ENCODE assay signal across 8 cellular contexts in the genomic region with DNA sequence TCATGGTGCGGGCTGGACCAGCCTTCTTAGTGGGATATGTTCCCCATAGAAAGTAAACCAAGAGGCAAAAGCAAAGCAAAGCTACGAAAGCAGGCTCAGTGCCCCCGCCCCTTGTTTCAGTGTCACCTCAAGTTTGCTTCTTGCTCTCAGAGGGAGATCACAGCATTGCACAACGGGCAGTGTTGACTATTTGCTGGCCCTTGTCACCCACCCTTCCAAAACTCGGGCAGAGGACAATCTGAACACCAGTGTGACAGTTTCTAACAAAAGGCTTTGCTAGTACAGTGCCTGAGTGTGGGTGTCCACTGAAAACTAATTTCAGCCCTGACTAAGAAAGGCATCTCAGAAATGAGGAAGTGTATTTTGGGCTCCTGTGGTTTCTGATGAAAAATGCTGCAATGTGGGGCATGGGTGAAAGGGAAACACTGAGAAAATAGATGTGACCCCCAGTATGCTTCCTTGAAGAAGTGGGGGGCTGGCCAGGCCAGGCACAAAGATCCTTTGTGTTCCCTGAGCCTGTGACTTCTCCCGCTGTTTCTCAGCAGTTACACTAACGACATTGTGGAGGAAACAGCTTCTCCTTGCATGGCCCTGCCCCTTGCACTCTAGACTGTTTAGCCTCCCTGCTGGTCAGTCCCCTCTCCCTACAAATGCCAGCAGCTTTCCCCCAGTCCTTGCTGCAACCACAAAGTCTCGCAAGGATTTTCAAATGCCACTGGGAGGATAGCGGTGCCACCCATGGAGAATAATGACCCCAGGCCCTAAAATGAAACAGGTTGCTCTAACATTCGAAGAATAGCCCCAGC. TPM values are rescaled to one million over a fixed set of nuclear protein-coding genes. Genes with fewer than 3 reads are reported as not detected.
A peak's percentile ranks its signal among the peaks of the same experiment; 100 is the strongest.
DNase-seq lines count a peak whose midpoint lies in the region; ATAC-seq and TF ChIP-seq lines count a peak whose summit lies in the region.

No MANE protein-coding gene starts in this region.

- DNase-seq in ELR (ENCODE audit: low read depth) = peak; percentile 72
- no peak for DNase-seq in WTC11 (ENCODE audit: low spot score)
- no peak for DNase-seq in Right ventricle myocardium superior
- no peak for DNase-seq in naive thymus-derived CD8-positive, alpha-beta T cell
- no peak for DNase-seq in activated naive CD4-positive, alpha-beta T cell (lab: John Stamatoyannopoulos, UW)

- no peaks in the 10 kb centered on the region for H3K27me3 ChIP-seq in rectal smooth muscle tissue (ENCODE audit: control insufficient read depth, insufficient read depth, low read length)

- H3K9me3 Mint-ChIP-seq in WTC11 = peaks cover 28% of the 10 kb centered on the region
- peaks cover 0 to 5% (median 0%) of the 10 kb centered on the region in 9 donors for H3K9me3 Mint-ChIP-seq in naive thymus-derived CD8-positive, alpha-beta T cell

- H3K27me3 Mint-ChIP-seq in WTC11 (ENCODE audit: low read depth) = 0 out of 2 replicates have a peak, but pooled peaks cover 6% of the 10 kb centered on the region
- peaks cover 0 to 2% (median 0%) of the 10 kb centered on the region in 5 donors for H3K27me3 Mint-ChIP-seq in naive thymus-derived CD8-positive, alpha-beta T cell

- peaks cover 5% of the 10 kb centered on the region for H3K36me3 Mint-ChIP-seq in WTC11
- peaks cover 0 to 13% (median 9%) of the 10 kb centered on the region in 3 donors for H3K36me3 Mint-ChIP-seq in naive thymus-derived CD8-positive, alpha-beta T cell

- peak overlapping the region; percentile 28 for H3K4me3 ChIP-seq in rectal smooth muscle tissue (ENCODE audit: low read length)

- H3K4me1 Mint-ChIP-seq in WTC11 = peaks cover 9% of the 10 kb centered on the region
- H3K4me1 Mint-ChIP-seq in naive thymus-derived CD8-positive, alpha-beta T cell = peaks cover 0 to 20% (median 0%) of the 10 kb centered on the region in 4 donors

- H3K27ac ChIP-seq in rectal smooth muscle tissue (ENCODE audit: low read depth, low read length) = peak overlapping the region; percentile 70

- POLR2A ChIA-PET in WTC11 (lab: Charles Lee) = no interaction called here
- POLR2A ChIA-PET in naive thymus-derived CD8-positive, alpha-beta T cell (lab: Charles Lee) = no interaction called here

- peaks cover 3% of the 10 kb centered on the region for H3K4me1 ChIP-seq in rectal smooth muscle tissue (ENCODE audit: control insufficient read depth, insufficient read depth, low read length)

- H3K27ac Mint-ChIP-seq in WTC11 = 0 out of 2 replicates have a peak overlapping the region, but pooled peaks have one; percentile 19
- peak overlapping the region in 1 of 10 donors; percentile 29 for H3K27ac Mint-ChIP-seq in naive thymus-derived CD8-positive, alpha-beta T cell

- TF ChIP-seq CTCF in WTC11 (IDR thresholded peaks at IDR 0.05) = no peak

- peak; percentile 85 for ATAC-seq in GM21367 (IDR thresholded peaks at IDR 0.05; ENCODE audit: unreplicated experiment)
- peak; percentile 70 for ATAC-seq in HG03565 (IDR thresholded peaks at IDR 0.05; ENCODE audit: unreplicated experiment)
- peak; percentile 56 for ATAC-seq in WTC11
- ATAC-seq in Right ventricle myocardium superior (ENCODE audit: poor library complexity) = peak; percentile 71
- ATAC-seq in naive thymus-derived CD8-positive, alpha-beta T cell = no peak

- H3K4me3 Mint-ChIP-seq in WTC11 = no peak overlapping the region
- H3K4me3 Mint-ChIP-seq in naive thymus-derived CD8-positive, alpha-beta T cell = no peak overlapping the region

- H3K36me3 ChIP-seq in rectal smooth muscle tissue (ENCODE audit: control insufficient read depth, insufficient read depth, low read length) = no peaks in the 10 kb centered on the region

- CTCF ChIA-PET in WTC11 (lab: Charles Lee) = interaction anchor here (1.0 to 1.7 kb wide), 5 partner anchors 8 to 58 kb away, joined by 3 to 8 read pairs (median 6); no protein-coding TSS in a partner anchor

- no peak overlapping the region for H3K9ac ChIP-seq in rectal smooth muscle tissue (ENCODE audit: low read length)

- intact Hi-C loops in Right ventricle myocardium superior (cut with DNase I) = no loop called here

TF ChIP-seq in WTC11, 78 proteins besides CTCF, POLR2A, EP300 and RAD21:
- TF ChIP-seq NR3C1 (CRISPR knock-in tag; conservative IDR thresholded peaks at IDR 0.05; ENCODE audit: low read depth) = no peak
- no peak for TF ChIP-seq AR (CRISPR knock-in tag; IDR thresholded peaks at IDR 0.05)
- no peak for TF ChIP-seq FOXJ3 (CRISPR knock-in tag; IDR thresholded peaks at IDR 0.05; ENCODE audit: borderline replicate concordance)
- no peak for TF ChIP-seq TEAD4 (CRISPR knock-in tag; IDR thresholded peaks at IDR 0.05)
- TF ChIP-seq ZNF416 (CRISPR knock-in tag; IDR thresholded peaks at IDR 0.05) = no peak
- TF ChIP-seq GABPB1 (CRISPR knock-in tag; IDR thresholded peaks at IDR 0.05) = peak; percentile 13; the same call in 1 of the 2 replicates
- no peak for TF ChIP-seq CDX4 (CRISPR knock-in tag; IDR thresholded peaks at IDR 0.05; ENCODE audit: borderline replicate concordance)

RNA-seq across cellular contexts. Expression of gene KCNE1, which starts 33.3 kb away (rescaled TPM):
- 0.16 to 0.37 TPM (median 0.37 TPM) in 3 replicates for total RNA-seq in WTC11 (2021)
- 4.3 TPM for total RNA-seq in Right ventricle myocardium superior
- under 1 TPM; 0.19 to 0.23 TPM for total RNA-seq in naive thymus-derived CD8-positive, alpha-beta T cell
- polyA plus RNA-seq in naive thymus-derived CD8-positive, alpha-beta T cell = not detected

Comparison
In these comparisons a context has a peak if more than half of its experiments do, and no peak if none do; other contexts are left out.
1. ATAC-seq: peak in GM21367 (single experiment), HG03565 (single experiment), WTC11 (single experiment) and Right ventricle myocardium superior (single experiment); none in naive thymus-derived CD8-positive, alpha-beta T cell (0 of 2).